ENCODE assay signal across 20 cellular contexts in genomic region chr17:57366177-57366557, GRCh38.
DNase-seq lines count a peak whose midpoint lies in the region; ATAC-seq, FAIRE-seq and TF ChIP-seq lines count a peak whose summit lies in the region.
"Had no signal": no experiment of that assay in that cellular context is flagged by ENCODE, and none has a peak within 500 bp of the region (broad histone marks: within the 10 kb centered on the region; RNA-seq: fewer than 3 reads in every experiment).

No MANE protein-coding gene starts in this region.

- peak overlapping the region; percentile 34 for H3K27ac Mint-ChIP-seq in stimulated activated effector memory CD8-positive, alpha-beta T cell treated with anti-CD3 and anti-CD28 coated beads, Interleukin-12 subunit alpha, Interleukin-12 subunit beta, amount 100 ng/mL, for 72 hours
- H3K27ac Mint-ChIP-seq: memory B cell had no signal

- H3K9me2 ChIP-seq in SU-DHL-6 (replicated peaks; ENCODE audit: insufficient read depth, low read length): no peaks in the 10 kb centered on the region

- H3K4me1 Mint-ChIP-seq in stimulated activated effector memory CD8-positive, alpha-beta T cell treated with anti-CD3 and anti-CD28 coated beads, Interleukin-12 subunit alpha, Interleukin-12 subunit beta, amount 100 ng/mL, for 72 hours: peaks cover 39% of the 10 kb centered on the region

- peaks cover 54 to 66% of the 10 kb centered on the region in 2 donors for H3K4me1 ChIP-seq in kidney (ENCODE audit: control insufficient read depth in 1 of 2, insufficient read depth in 1 of 2, low read depth in 1 of 2, low read length in 2 of 2)

- H3K4me3 ChIP-seq in SU-DHL-6 (ENCODE audit: insufficient read depth, low read length, poor library complexity, severe bottlenecking) (no peak overlapping the region), kidney (ENCODE audit: low read length in 2 of 2) (no peak overlapping the region)
- H3K4me3 ChIP-seq: pancreas, skin epidermis, stomach had no signal

- H4K20me1 ChIP-seq in SU-DHL-6 (ENCODE audit: low read depth, low read length): no peaks in the 10 kb centered on the region

- ATAC-seq in stimulated activated effector memory CD8-positive, alpha-beta T cell treated with anti-CD3 and anti-CD28 coated beads, Interleukin-12 subunit alpha, Interleukin-12 subunit beta, amount 100 ng/mL, for 72 hours: no peak
- ATAC-seq in HG03432 (IDR thresholded peaks at IDR 0.05; ENCODE audit: unreplicated experiment): no peak
- ATAC-seq: naive thymus-derived CD4-positive, alpha-beta T cell; Panc1 had no signal

- no peak for DNase-seq in GM19239 (ENCODE audit: insufficient read length, low spot score)
- DNase-seq in kidney: no peak
- DNase-seq in stimulated activated effector memory CD8-positive, alpha-beta T cell treated with anti-CD3 and anti-CD28 coated beads, Interleukin-12 subunit alpha, Interleukin-12 subunit beta, amount 100 ng/mL, for 72 hours (ENCODE audit: low spot score in 2 of 2): no peak
- DNase-seq in T-helper 1 cell: no peak
- no peak for DNase-seq in T-helper 9 cell
- DNase-seq in NK-92 (lab: John Stamatoyannopoulos, UW; ENCODE audit: unreplicated experiment): no peak
- DNase-seq: activated effector memory CD4-positive, alpha-beta T cell treated with Interleukin-2 at 50 U/mL for 16 hours; HCEC 1CT; hypothalamus; islet precursor cell; naive thymus-derived CD4-positive, alpha-beta T cell; NCI-H1417 treated with DMSO at 0.1 percent for 48 hours; NCI-H748 treated with DMSO at 0.1 percent for 48 hours; pancreas had no signal

- no peak overlapping the region for H3K4me2 ChIP-seq in SU-DHL-6 (ENCODE audit: low read depth, low read length, poor library complexity, severe bottlenecking)

- peak; percentile 72 for FAIRE-seq in GM19239 (lab: Jason Lieb, UNC)
- FAIRE-seq in kidney (lab: Jason Lieb, UNC): no peak
- FAIRE-seq: pancreas had no signal

- H3K9me3 ChIP-seq in SU-DHL-6 (ENCODE audit: insufficient read depth, low read length) (no peaks in the 10 kb centered on the region), kidney (ENCODE audit: control insufficient read depth in 1 of 2, low read length in 2 of 2) (no peaks in the 10 kb centered on the region)
- H3K9me3 ChIP-seq: pancreas, stomach had no signal

- H3K36me3 ChIP-seq in SU-DHL-6 (ENCODE audit: low read length): no peaks in the 10 kb centered on the region
- H3K36me3 ChIP-seq in kidney (ENCODE audit: control insufficient read depth in 1 of 2, insufficient read depth in 2 of 2, low read length in 2 of 2): no peaks in the 10 kb centered on the region
- H3K36me3 ChIP-seq: pancreas, stomach had no signal

- TF ChIP-seq CTCF in SU-DHL-6 (IDR thresholded peaks at IDR 0.05; ENCODE audit: insufficient read depth, low read length, poor library complexity, severe bottlenecking) (no peak), kidney (IDR thresholded peaks at IDR 0.05; ENCODE audit: borderline replicate concordance, extremely low read depth, insufficient read depth) (no peak)

- no peaks in the 10 kb centered on the region for H3K36me3 Mint-ChIP-seq in stimulated activated effector memory CD8-positive, alpha-beta T cell treated with anti-CD3 and anti-CD28 coated beads, Interleukin-12 subunit alpha, Interleukin-12 subunit beta, amount 100 ng/mL, for 72 hours

- no peak overlapping the region for H3K4me3 Mint-ChIP-seq in stimulated activated effector memory CD8-positive, alpha-beta T cell treated with anti-CD3 and anti-CD28 coated beads, Interleukin-12 subunit alpha, Interleukin-12 subunit beta, amount 100 ng/mL, for 72 hours
- H3K4me3 Mint-ChIP-seq: memory B cell had no signal

- H3K9me3 Mint-ChIP-seq in stimulated activated effector memory CD8-positive, alpha-beta T cell treated with anti-CD3 and anti-CD28 coated beads, Interleukin-12 subunit alpha, Interleukin-12 subunit beta, amount 100 ng/mL, for 72 hours: no peaks in the 10 kb centered on the region
- H3K9me3 Mint-ChIP-seq: memory B cell; naive thymus-derived CD4-positive, alpha-beta T cell had no signal

- H3K27ac ChIP-seq in SU-DHL-6 (ENCODE audit: low read depth, low read length) (peak overlapping the region; percentile 14; the same call in 1 of the 2 replicates), kidney (ENCODE audit: low read depth in 2 of 2, low read length in 2 of 2) (peak overlapping the region; percentile 27 to 76)
- H3K27ac ChIP-seq: skin epidermis, stomach had no signal

- H3K9ac ChIP-seq in SU-DHL-6 (ENCODE audit: low read length) (no peak overlapping the region), kidney (ENCODE audit: low read length in 2 of 2) (peak overlapping the region in 1 of 2 donors; percentile 24)

- H2AFZ ChIP-seq in SU-DHL-6 (ENCODE audit: low read depth, low read length, severe bottlenecking): no peak overlapping the region

- H3F3A ChIP-seq in SU-DHL-6 (ENCODE audit: insufficient read depth): no peaks in the 10 kb centered on the region; the same call in 1 of the 2 replicates

- H3K27me3 ChIP-seq in SU-DHL-6 (ENCODE audit: low read length): no peaks in the 10 kb centered on the region
- H3K27me3 ChIP-seq: stomach had no signal

- peaks cover 89% of the 10 kb centered on the region for H3K79me2 ChIP-seq in SU-DHL-6 (ENCODE audit: insufficient read depth, low read length)

- intact Hi-C loops in kidney (cut with DNase I): no loop called here
